ENCODE assay signal across 8 cellular contexts in the genomic region with DNA sequence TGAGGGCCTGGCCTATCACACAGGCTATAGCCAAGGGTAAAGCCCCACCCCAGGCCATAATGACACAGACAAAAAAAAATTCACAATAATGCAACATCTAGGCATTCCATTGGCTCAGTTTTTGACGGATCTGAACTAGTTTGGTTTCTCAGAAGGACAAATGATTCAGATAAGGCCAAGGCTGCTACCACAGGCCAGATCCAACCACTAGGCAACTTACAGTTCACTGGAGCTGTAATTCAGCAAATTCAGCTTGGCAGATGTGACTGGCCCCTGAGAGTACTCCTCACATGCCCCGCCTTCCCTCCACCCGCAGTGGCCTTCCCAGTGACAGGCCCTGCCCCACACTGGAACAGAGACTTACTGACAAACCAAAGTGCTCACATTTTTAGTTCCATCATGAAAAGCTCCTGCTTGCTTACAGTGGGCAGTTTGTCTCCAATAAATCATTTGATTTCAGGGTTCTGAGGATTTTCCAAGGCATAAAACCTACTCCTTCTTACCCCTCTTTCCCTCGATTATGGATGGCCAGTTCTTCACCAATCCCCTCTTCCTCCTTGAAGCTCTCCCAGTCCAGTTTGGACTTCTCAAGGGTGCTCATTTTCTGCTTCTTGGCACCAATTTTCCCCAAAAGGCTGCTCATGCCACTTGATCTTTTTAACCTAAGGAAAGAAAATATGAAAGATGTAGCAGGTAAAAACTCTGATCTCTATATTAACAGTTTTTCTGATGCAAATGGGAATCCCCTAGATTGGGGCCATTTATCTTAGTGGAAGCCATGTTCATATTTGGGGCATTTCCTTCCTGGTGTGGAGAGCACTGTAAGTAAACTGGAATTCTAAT. TPM values are rescaled to one million over a fixed set of nuclear protein-coding genes. Genes with fewer than 3 reads are reported as not detected.
DNase-seq lines count a peak whose midpoint lies in the region; ATAC-seq, FAIRE-seq and TF ChIP-seq lines count a peak whose summit lies in the region.

No MANE protein-coding gene starts in this region.

- H3K36me3 ChIP-seq in body of pancreas (replicated peaks in 1 of 2; ENCODE audit: insufficient read depth in 1 of 2, low read depth in 2 of 2): no peaks in the 10 kb centered on the region
- H3K36me3 ChIP-seq in HepG2 (replicated peaks in 1 of 2; ENCODE audit: control insufficient read depth in 1 of 2, insufficient read depth in 2 of 2, low read length in 2 of 2): peaks cover 11 to 43% of the 10 kb centered on the region in 2 experiments

- CTCF ChIA-PET in HepG2 (lab: Yijun Ruan, JAX; ENCODE audit: low intra/inter-chr PET ratio, low total read pairs): no interaction called here

- WGBS in body of pancreas, 2 donors: 18 to 29% methylated on average over 4 of the region's 4 CpGs
- WGBS in HepG2 (ENCODE audit: low lambda C conversion rate): 49% methylated on average over 4 of the region's 4 CpGs

- H2AFZ ChIP-seq in HepG2 (ENCODE audit: low read length): no peak overlapping the region

- no peaks in the 10 kb centered on the region for H4K20me1 ChIP-seq in HepG2 (ENCODE audit: insufficient read depth, low read length)

- no peaks in the 10 kb centered on the region for H3K9me3 Mint-ChIP-seq in activated T-cell treated with anti-CD3 and anti-CD28 coated beads, Interleukin-2, amount 50 U/mL, for 24 hours

- peak overlapping the region; percentile 92 for H3K27ac Mint-ChIP-seq in activated T-cell treated with anti-CD3 and anti-CD28 coated beads, Interleukin-2, amount 50 U/mL, for 24 hours

- H3K4me1 Mint-ChIP-seq in activated T-cell treated with anti-CD3 and anti-CD28 coated beads, Interleukin-2, amount 50 U/mL, for 24 hours (ENCODE audit: low read depth): peaks cover 34% of the 10 kb centered on the region

- POLR2A ChIA-PET in HepG2 (lab: Yijun Ruan, JAX): interaction anchor here (0.9 to 10.2 kb wide), 32 partner anchors 8 to 698 kb away, joined by 3 to 312 read pairs (median 6); a partner anchor contains a TSS

- BruUV-seq in HepG2 (replicated peaks; lab: Mats Ljungman, UMichigan): no TSS peak

- H3K4me3 ChIP-seq in body of pancreas: no peak overlapping the region
- peak overlapping the region in 2 of 3 experiments; percentile 3 to 62; a peak in 1 of 6 replicates for H3K4me3 ChIP-seq in HepG2 (replicated peaks in 1 of 3; ENCODE audit: insufficient read depth in 1 of 3, low read depth in 2 of 3, low read length in 3 of 3)

- peaks cover 59% of the 10 kb centered on the region for H3K4me1 ChIP-seq in body of pancreas
- peaks cover 61% of the 10 kb centered on the region for H3K4me1 ChIP-seq in HepG2 (ENCODE audit: insufficient read depth, low read length)

- H3K79me2 ChIP-seq in HepG2 (ENCODE audit: insufficient read depth, low read length): peaks cover 3% of the 10 kb centered on the region

- no peak for TF ChIP-seq POLR2A in body of pancreas (IDR thresholded peaks at IDR 0.05)
- peak in 1 of 2 experiments; percentile 32; a peak in 1 of 4 replicates for TF ChIP-seq POLR2A in HepG2 (IDR thresholded peaks at IDR 0.05; ENCODE audit: insufficient read depth in 1 of 2, low read depth in 2 of 2, low read length in 2 of 2)

- H3K27ac ChIP-seq in body of pancreas: peak overlapping the region; percentile 92 to 94 (median 94)
- peak overlapping the region; percentile 99 for H3K27ac ChIP-seq in HepG2 (ENCODE audit: extremely low read length, insufficient read depth, low read length)
- H3K27ac ChIP-seq in temporal lobe (ENCODE audit: low read depth, low read length): peak overlapping the region; percentile 90

- peak in 4 of 7 experiments; percentile 29 to 39 (median 34) for TF ChIP-seq CTCF in body of pancreas (IDR thresholded peaks at IDR 0.05)
- TF ChIP-seq CTCF in HepG2 (CRISPR knock-in tag; IDR thresholded peaks at IDR 0.05): 0 out of 2 replicates have a peak, but pooled peaks have one; percentile 6

- intact Hi-C loops in body of pancreas (cut with DNase I): loop anchor here (10.0 kb wide), 1 partner anchor 50 kb away; a partner anchor contains a TSS
- intact Hi-C loops in HepG2 (cut with micrococcal nuclease; ENCODE audit: unreplicated experiment): loop anchor here (1.0 to 2.0 kb wide), 2 partner anchors 42 to 80 kb away; no protein-coding TSS in a partner anchor

- in situ Hi-C loops in HepG2 (cut with HindIII; ENCODE audit: extremely low pct_ligation_motif_present, low pct_unique_long_range_greater_than_20kb): loop anchor here (5.0 kb wide), 1 partner anchor 37 kb away; no protein-coding TSS in a partner anchor

- peaks cover 51% of the 10 kb centered on the region for H3K36me3 Mint-ChIP-seq in activated T-cell treated with anti-CD3 and anti-CD28 coated beads, Interleukin-2, amount 50 U/mL, for 24 hours (ENCODE audit: low read depth)

- H3K9ac ChIP-seq in HepG2 (ENCODE audit: insufficient read depth, low read depth, low read length): peak overlapping the region; percentile 89

- peak overlapping the region; percentile 96 for H3K4me2 ChIP-seq in HepG2 (ENCODE audit: low read depth, low read length)

- no peak for FAIRE-seq in HepG2 (lab: Jason Lieb, UNC)

- peak overlapping the region; percentile 32 for H3K4me3 Mint-ChIP-seq in activated T-cell treated with anti-CD3 and anti-CD28 coated beads, Interleukin-2, amount 50 U/mL, for 24 hours

- H3K27me3 ChIP-seq in body of pancreas: no peaks in the 10 kb centered on the region
- H3K27me3 ChIP-seq in HepG2 (ENCODE audit: control insufficient read depth in 1 of 2, insufficient read depth in 2 of 2, low read length in 2 of 2): no peaks in the 10 kb centered on the region; a peak in 1 of 5 replicates

- DNase-seq in activated T-cell treated with anti-CD3 and anti-CD28 coated beads, Interleukin-2, amount 50 U/mL, for 24 hours: no peak
- DNase-seq in activated T-cell treated with anti-CD3 and anti-CD28 coated beads for 4 hours: no peak
- peak; percentile 83 to 92 (median 89) for DNase-seq in body of pancreas
- DNase-seq in HepG2 (ENCODE audit: low spot score): peak; percentile 67
- no peak for DNase-seq in NCI-H510A treated with DMSO at 0.1 percent for 48 hours (lab: John Stamatoyannopoulos, UW)
- no peak for DNase-seq in GF-D8 (lab: John Stamatoyannopoulos, UW)

- 0 out of 2 replicates have a peak, but pooled peaks have one; percentile 5 for TF ChIP-seq RAD21 in HepG2 (CRISPR knock-in tag; IDR thresholded peaks at IDR 0.05)

- H3K9me3 ChIP-seq in body of pancreas: no peaks in the 10 kb centered on the region
- no peaks in the 10 kb centered on the region for H3K9me3 ChIP-seq in HepG2 (ENCODE audit: low read length)

- H3K27me3 Mint-ChIP-seq in activated T-cell treated with anti-CD3 and anti-CD28 coated beads, Interleukin-2, amount 50 U/mL, for 24 hours: no peaks in the 10 kb centered on the region

- TF ChIP-seq EP300 in HepG2 (IDR thresholded peaks at IDR 0.05; ENCODE audit: low read depth in 2 of 2, low read length in 2 of 2) (no peak), HepG2 (CRISPR knock-in tag; IDR thresholded peaks at IDR 0.05; ENCODE audit: borderline replicate concordance) (no peak)

- ATAC-seq in body of pancreas: peak; percentile 66
- peak; percentile 30 for ATAC-seq in HepG2
- ATAC-seq in GM19395 (IDR thresholded peaks at IDR 0.05; ENCODE audit: unreplicated experiment): no peak

TF ChIP-seq in HepG2, 621 proteins besides CTCF, POLR2A, EP300 and RAD21 (continues in another document):
- TF ChIP-seq, protein P1, sequence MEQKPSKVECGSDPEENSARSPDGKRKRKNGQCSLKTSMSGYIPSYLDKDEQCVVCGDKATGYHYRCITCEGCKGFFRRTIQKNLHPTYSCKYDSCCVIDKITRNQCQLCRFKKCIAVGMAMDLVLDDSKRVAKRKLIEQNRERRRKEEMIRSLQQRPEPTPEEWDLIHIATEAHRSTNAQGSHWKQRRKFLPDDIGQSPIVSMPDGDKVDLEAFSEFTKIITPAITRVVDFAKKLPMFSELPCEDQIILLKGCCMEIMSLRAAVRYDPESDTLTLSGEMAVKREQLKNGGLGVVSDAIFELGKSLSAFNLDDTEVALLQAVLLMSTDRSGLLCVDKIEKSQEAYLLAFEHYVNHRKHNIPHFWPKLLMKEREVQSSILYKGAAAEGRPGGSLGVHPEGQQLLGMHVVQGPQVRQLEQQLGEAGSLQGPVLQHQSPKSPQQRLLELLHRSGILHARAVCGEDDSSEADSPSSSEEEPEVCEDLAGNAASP (CRISPR knock-in tag; IDR thresholded peaks at IDR 0.05; ENCODE audit: borderline replicate concordance): no peak
- TF ChIP-seq HIVEP1 (CRISPR knock-in tag; IDR thresholded peaks at IDR 0.05) (no peak), ZNF484 (CRISPR knock-in tag; IDR thresholded peaks at IDR 0.05; ENCODE audit: borderline replicate concordance, low read depth) (no peak), ZBTB3 (CRISPR knock-in tag; IDR thresholded peaks at IDR 0.05; ENCODE audit: borderline replicate concordance, low read depth) (peak; percentile 82; the same call in 1 of the 2 replicates), ZNF761 (CRISPR knock-in tag; conservative IDR thresholded peaks at IDR 0.05) (peak; percentile 79; the same call in 1 of the 2 replicates), CBX2 (IDR thresholded peaks at IDR 0.05; ENCODE audit: low read depth, low read length) (no peak), CBX2 (CRISPR knock-in tag; IDR thresholded peaks at IDR 0.05; ENCODE audit: low read depth) (no peak)

RNA-seq across cellular contexts. Expression of a gene that starts 53.3 kb away (rescaled TPM):
- 10 to 100 TPM; 61.0 to 72.8 TPM for total RNA-seq in body of pancreas
- total RNA-seq in HepG2 (2016; rRNA removed; fragmentation: Illumina TruSeq; extraction: Trizol): 35.9 and 48.1 TPM in 2 replicates
- total RNA-seq in HepG2 (2016; cell fraction: cytosol; rRNA removed; fragmentation: Illumina TruSeq; extraction: Trizol; ENCODE audit: low read depth): 13.1 and 14.5 TPM in 2 replicates
- 33.1 and 51.1 TPM in 2 replicates for total RNA-seq in HepG2 (2016; cell fraction: insoluble cytoplasmic fraction; rRNA removed; fragmentation: Illumina TruSeq; extraction: Trizol)
- 38.7 and 43.1 TPM in 2 replicates for total RNA-seq in HepG2 (2016; cell fraction: membrane; rRNA removed; fragmentation: Illumina TruSeq; extraction: Trizol)
- 38.1 and 45.0 TPM in 2 replicates for total RNA-seq in HepG2 (2016; cell fraction: nucleus; rRNA removed; fragmentation: Illumina TruSeq; extraction: Trizol)
- 51.7 and 57.8 TPM in 2 replicates for polyA plus RNA-seq in HepG2 (2011; rRNA removed)
- 31.6 and 53.3 TPM in 2 replicates for polyA plus RNA-seq in HepG2 (2011; cell fraction: cytosol; rRNA removed)
- polyA plus RNA-seq in HepG2 (2011; cell fraction: nucleus; rRNA removed): 202 and 242 TPM in 2 replicates
- polyA plus RNA-seq in HepG2 (2012): 39.6 and 65.3 TPM in 2 replicates
- polyA plus RNA-seq in HepG2 (2016; cell fraction: cytosol; fragmentation: Illumina TruSeq; extraction: Trizol; ENCODE audit: low read depth): 13.2 and 13.9 TPM in 2 replicates
- polyA plus RNA-seq in HepG2 (2016; cell fraction: insoluble cytoplasmic fraction; fragmentation: Illumina TruSeq; extraction: Trizol; ENCODE audit: low read depth): 47.9 and 56.1 TPM in 2 replicates
- 24.5 and 27.8 TPM in 2 replicates for polyA plus RNA-seq in HepG2 (2016; cell fraction: membrane; fragmentation: Illumina TruSeq; extraction: Trizol; ENCODE audit: low read depth)
- polyA plus RNA-seq in HepG2 (2016; cell fraction: nucleus; fragmentation: Illumina TruSeq; extraction: Trizol; ENCODE audit: insufficient read depth, low read depth): 68.9 and 74.0 TPM in 2 replicates
- polyA minus RNA-seq in HepG2 (2011; rRNA and poly(A)+ RNA removed; ENCODE audit: low replicate concordance): 35.0 and 120 TPM in 2 replicates
- polyA minus RNA-seq in HepG2 (2011; cell fraction: cytosol; rRNA and poly(A)+ RNA removed): 32.5 and 33.4 TPM in 2 replicates
- 77.6 and 107 TPM in 2 replicates for polyA minus RNA-seq in HepG2 (2011; cell fraction: nucleus; rRNA and poly(A)+ RNA removed)
- total RNA-seq in temporal lobe: 17.2 TPM

Comparison
In these comparisons a context has a peak if more than half of its experiments do, and no peak if none do; other contexts are left out.
1. DNase-seq: peak in body of pancreas (4 of 4) and HepG2 (single experiment); none in activated T-cell treated with anti-CD3 and anti-CD28 coated beads, Interleukin-2, amount 50 U/mL, for 24 hours (single experiment), activated T-cell treated with anti-CD3 and anti-CD28 coated beads for 4 hours (single experiment), NCI-H510A treated with DMSO at 0.1 percent for 48 hours (single experiment) and GF-D8 (single experiment).
2. H3K4me3 ChIP-seq: peak in HepG2 (2 of 3); none in body of pancreas (0 of 2).
3. Peak in every context shown above with its lines, with median percentiles within 50 percentile points of each other: H3K27ac ChIP-seq.